ENCODE assay signal across 1 cellular context in genomic region chr3:132136334-132136716, GRCh38.
TF ChIP-seq lines count a peak whose summit lies in the region.

No MANE protein-coding gene starts in this region.

TF ChIP-seq in SK-N-SH, 30 proteins besides CTCF, POLR2A, EP300 and RAD21:
- TF ChIP-seq PBX3 (IDR thresholded peaks at IDR 0.05) (no peak), MXI1 (IDR thresholded peaks at IDR 0.05; ENCODE audit: low read depth, low read length) (no peak), SMC3 (IDR thresholded peaks at IDR 0.05; ENCODE audit: low read depth, low read length) (no peak), RXRA (IDR thresholded peaks at IDR 0.05; ENCODE audit: borderline replicate concordance, low read depth) (no peak), USF2 (IDR thresholded peaks at IDR 0.05; ENCODE audit: borderline replicate concordance, low read depth, low read length) (no peak), POLR2AphosphoS5 (IDR thresholded peaks at IDR 0.05; ENCODE audit: low read depth, low read length) (no peak), CHD2 (IDR thresholded peaks at IDR 0.05; ENCODE audit: low read length, partially characterized antibody) (no peak), USF1 (IDR thresholded peaks at IDR 0.05; ENCODE audit: borderline replicate concordance, low read depth) (no peak), FOXM1 (IDR thresholded peaks at IDR 0.05; ENCODE audit: low read depth) (no peak), YY1 (IDR thresholded peaks at IDR 0.05; ENCODE audit: low read depth) (no peak), EZH2phosphoT487 (IDR thresholded peaks at IDR 0.05; ENCODE audit: borderline replicate concordance, low read depth) (no peak), TAF1 (IDR thresholded peaks at IDR 0.05; ENCODE audit: borderline replicate concordance, low read depth, low read length) (no peak), GABPA (IDR thresholded peaks at IDR 0.05; ENCODE audit: low read depth) (no peak), TEAD4 (IDR thresholded peaks at IDR 0.05; ENCODE audit: borderline replicate concordance, insufficient read depth) (no peak; the same call in 1 of the 2 replicates), MEF2A (IDR thresholded peaks at IDR 0.05; ENCODE audit: borderline replicate concordance, low read depth) (no peak)
- TF ChIP-seq, protein P1, sequence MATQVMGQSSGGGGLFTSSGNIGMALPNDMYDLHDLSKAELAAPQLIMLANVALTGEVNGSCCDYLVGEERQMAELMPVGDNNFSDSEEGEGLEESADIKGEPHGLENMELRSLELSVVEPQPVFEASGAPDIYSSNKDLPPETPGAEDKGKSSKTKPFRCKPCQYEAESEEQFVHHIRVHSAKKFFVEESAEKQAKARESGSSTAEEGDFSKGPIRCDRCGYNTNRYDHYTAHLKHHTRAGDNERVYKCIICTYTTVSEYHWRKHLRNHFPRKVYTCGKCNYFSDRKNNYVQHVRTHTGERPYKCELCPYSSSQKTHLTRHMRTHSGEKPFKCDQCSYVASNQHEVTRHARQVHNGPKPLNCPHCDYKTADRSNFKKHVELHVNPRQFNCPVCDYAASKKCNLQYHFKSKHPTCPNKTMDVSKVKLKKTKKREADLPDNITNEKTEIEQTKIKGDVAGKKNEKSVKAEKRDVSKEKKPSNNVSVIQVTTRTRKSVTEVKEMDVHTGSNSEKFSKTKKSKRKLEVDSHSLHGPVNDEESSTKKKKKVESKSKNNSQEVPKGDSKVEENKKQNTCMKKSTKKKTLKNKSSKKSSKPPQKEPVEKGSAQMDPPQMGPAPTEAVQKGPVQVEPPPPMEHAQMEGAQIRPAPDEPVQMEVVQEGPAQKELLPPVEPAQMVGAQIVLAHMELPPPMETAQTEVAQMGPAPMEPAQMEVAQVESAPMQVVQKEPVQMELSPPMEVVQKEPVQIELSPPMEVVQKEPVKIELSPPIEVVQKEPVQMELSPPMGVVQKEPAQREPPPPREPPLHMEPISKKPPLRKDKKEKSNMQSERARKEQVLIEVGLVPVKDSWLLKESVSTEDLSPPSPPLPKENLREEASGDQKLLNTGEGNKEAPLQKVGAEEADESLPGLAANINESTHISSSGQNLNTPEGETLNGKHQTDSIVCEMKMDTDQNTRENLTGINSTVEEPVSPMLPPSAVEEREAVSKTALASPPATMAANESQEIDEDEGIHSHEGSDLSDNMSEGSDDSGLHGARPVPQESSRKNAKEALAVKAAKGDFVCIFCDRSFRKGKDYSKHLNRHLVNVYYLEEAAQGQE (IDR thresholded peaks at IDR 0.05; ENCODE audit: low read depth, low read length): no peak
- TF ChIP-seq, protein P2, sequence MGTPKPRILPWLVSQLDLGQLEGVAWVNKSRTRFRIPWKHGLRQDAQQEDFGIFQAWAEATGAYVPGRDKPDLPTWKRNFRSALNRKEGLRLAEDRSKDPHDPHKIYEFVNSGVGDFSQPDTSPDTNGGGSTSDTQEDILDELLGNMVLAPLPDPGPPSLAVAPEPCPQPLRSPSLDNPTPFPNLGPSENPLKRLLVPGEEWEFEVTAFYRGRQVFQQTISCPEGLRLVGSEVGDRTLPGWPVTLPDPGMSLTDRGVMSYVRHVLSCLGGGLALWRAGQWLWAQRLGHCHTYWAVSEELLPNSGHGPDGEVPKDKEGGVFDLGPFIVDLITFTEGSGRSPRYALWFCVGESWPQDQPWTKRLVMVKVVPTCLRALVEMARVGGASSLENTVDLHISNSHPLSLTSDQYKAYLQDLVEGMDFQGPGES (IDR thresholded peaks at IDR 0.05; ENCODE audit: low read depth, low read length): no peak
- TF ChIP-seq, protein P3, sequence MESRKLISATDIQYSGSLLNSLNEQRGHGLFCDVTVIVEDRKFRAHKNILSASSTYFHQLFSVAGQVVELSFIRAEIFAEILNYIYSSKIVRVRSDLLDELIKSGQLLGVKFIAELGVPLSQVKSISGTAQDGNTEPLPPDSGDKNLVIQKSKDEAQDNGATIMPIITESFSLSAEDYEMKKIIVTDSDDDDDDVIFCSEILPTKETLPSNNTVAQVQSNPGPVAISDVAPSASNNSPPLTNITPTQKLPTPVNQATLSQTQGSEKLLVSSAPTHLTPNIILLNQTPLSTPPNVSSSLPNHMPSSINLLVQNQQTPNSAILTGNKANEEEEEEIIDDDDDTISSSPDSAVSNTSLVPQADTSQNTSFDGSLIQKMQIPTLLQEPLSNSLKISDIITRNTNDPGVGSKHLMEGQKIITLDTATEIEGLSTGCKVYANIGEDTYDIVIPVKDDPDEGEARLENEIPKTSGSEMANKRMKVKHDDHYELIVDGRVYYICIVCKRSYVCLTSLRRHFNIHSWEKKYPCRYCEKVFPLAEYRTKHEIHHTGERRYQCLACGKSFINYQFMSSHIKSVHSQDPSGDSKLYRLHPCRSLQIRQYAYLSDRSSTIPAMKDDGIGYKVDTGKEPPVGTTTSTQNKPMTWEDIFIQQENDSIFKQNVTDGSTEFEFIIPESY (IDR thresholded peaks at IDR 0.05; ENCODE audit: borderline replicate concordance, low read depth): no peak
